Comparison of ENCODE assay signal across 15 cellular contexts in the genomic region with DNA sequence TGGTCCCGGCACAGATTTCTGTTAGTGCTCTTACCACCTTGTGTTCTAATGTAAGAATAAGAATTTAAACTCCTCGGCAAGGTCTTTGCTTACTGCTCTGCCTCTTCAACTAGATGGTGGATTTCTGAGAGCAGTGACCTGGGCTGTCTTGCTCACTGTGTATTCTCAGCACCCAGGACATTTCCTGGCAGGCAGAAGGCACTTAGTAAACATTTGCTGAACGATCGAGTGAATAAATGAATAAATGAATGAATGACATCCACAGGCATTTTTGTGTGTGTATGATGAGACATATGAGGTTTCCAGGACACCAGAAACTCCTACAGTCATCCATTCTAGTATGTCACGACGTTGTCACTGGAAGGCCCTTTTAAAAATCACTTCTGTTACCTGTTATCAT.
DNase-seq lines count a peak whose midpoint lies in the region; ATAC-seq, FAIRE-seq and TF ChIP-seq lines count a peak whose summit lies in the region.
"Had no signal": no experiment of that assay in that cellular context is flagged by ENCODE, and none has a peak within 500 bp of the region (broad histone marks: within the 10 kb centered on the region; RNA-seq: fewer than 3 reads in every experiment).

No MANE protein-coding gene starts in this region.

- H3K27me3 Mint-ChIP-seq in HFFc6 (ENCODE audit: insufficient read depth) = no peaks in the 10 kb centered on the region; the same call in 1 of the 2 replicates
- peaks cover 0 to 13% (median 9%) of the 10 kb centered on the region in 5 donors for H3K27me3 Mint-ChIP-seq in naive thymus-derived CD4-positive, alpha-beta T cell

- in situ Hi-C loops in HepG2 (cut with HindIII; ENCODE audit: extremely low pct_ligation_motif_present, low pct_unique_long_range_greater_than_20kb) = no loop called here

- H3K4me3 ChIP-seq in breast epithelium (no peak overlapping the region), HepG2 (replicated peaks in 1 of 3; ENCODE audit: insufficient read depth in 1 of 3, low read depth in 2 of 3, low read length in 3 of 3) (no peak overlapping the region), neuronal stem cell (ENCODE audit: low read length in 2 of 2) (no peak overlapping the region)
- no peak overlapping the region for H3K4me3 ChIP-seq in naive thymus-derived CD4-positive, alpha-beta T cell (ENCODE audit: low read length)
- H3K4me3 ChIP-seq: BLaER1 treated with 17β-estradiol and CSF1 and Interleukin-3, amounts not matched to agents 10 nM and 100 nM; colonic mucosa had no signal

- no peaks in the 10 kb centered on the region for H3K79me2 ChIP-seq in HepG2 (ENCODE audit: insufficient read depth, low read length)

- H3K23ac ChIP-seq in neuronal stem cell (ENCODE audit: low read depth, low read length, poor library complexity) = no peak overlapping the region

- no peak overlapping the region for H3K9ac ChIP-seq in HepG2 (ENCODE audit: insufficient read depth, low read depth, low read length)
- H3K9ac ChIP-seq in neuronal stem cell (ENCODE audit: low read depth, low read length, poor library complexity) = no peak overlapping the region
- H3K9ac ChIP-seq: BLaER1 treated with 17β-estradiol and CSF1 and Interleukin-3, amounts not matched to agents 10 nM and 100 nM had no signal

- no peak overlapping the region for H3K18ac ChIP-seq in neuronal stem cell (ENCODE audit: low read length)

- DNase-seq in HFFc6 (no peak), breast epithelium (ENCODE audit: low spot score in 2 of 2) (peak in 1 of 2 donors; percentile 53), HepG2 (ENCODE audit: low spot score) (no peak), substantia nigra (lab: John Stamatoyannopoulos, UW) (no peak), GM10266 (ENCODE audit: extremely low spot score) (no peak), neuronal stem cell (ENCODE audit: low spot score) (no peak)
- DNase-seq in naive thymus-derived CD4-positive, alpha-beta T cell = no peak
- DNase-seq: activated CD4-positive, alpha-beta memory T cell treated with anti-CD3 and anti-CD28 coated beads, Interleukin-2, amount 10 ng/mL, durations not matched to agents 7 days and 5 days; colonic mucosa; NCI-H446 treated with DMSO at 0.1 percent for 48 hours; stimulated activated CD8-positive, alpha-beta memory T cell treated with anti-CD3 and anti-CD28 coated beads, Interleukin-4, amount 100 ng/mL, for 48 hours had no signal

- TF ChIP-seq EP300 in HepG2 (IDR thresholded peaks at IDR 0.05; ENCODE audit: low read depth in 2 of 2, low read length in 2 of 2) = no peak
- TF ChIP-seq EP300 in HepG2 (CRISPR knock-in tag; IDR thresholded peaks at IDR 0.05; ENCODE audit: borderline replicate concordance) = no peak

- no peak overlapping the region for H2BK12ac ChIP-seq in neuronal stem cell (ENCODE audit: low read length)

- no peak for FAIRE-seq in HepG2 (lab: Jason Lieb, UNC)
- FAIRE-seq: islet of Langerhans had no signal

- peak overlapping the region; percentile 85 to 92 for H3K27ac ChIP-seq in breast epithelium
- no peak overlapping the region for H3K27ac ChIP-seq in HepG2 (ENCODE audit: extremely low read length, insufficient read depth, low read length)
- peak overlapping the region; percentile 97 for H3K27ac ChIP-seq in substantia nigra (ENCODE audit: low read depth, low read length, poor library complexity, severe bottlenecking)
- H3K27ac ChIP-seq in naive thymus-derived CD4-positive, alpha-beta T cell (ENCODE audit: low read depth, low read length) = no peak overlapping the region
- H3K27ac ChIP-seq in neuronal stem cell (replicated peaks; ENCODE audit: low read length) = no peak overlapping the region
- H3K27ac ChIP-seq: BLaER1 treated with 17β-estradiol and CSF1 and Interleukin-3, amounts not matched to agents 10 nM and 100 nM; colonic mucosa had no signal

- H3K27me3 ChIP-seq in breast epithelium (no peaks in the 10 kb centered on the region), HepG2 (ENCODE audit: control insufficient read depth in 1 of 2, insufficient read depth in 2 of 2, low read length in 2 of 2) (peaks cover 0 to 30% of the 10 kb centered on the region in 2 experiments; a peak in 2 of 5 replicates), neuronal stem cell (ENCODE audit: control insufficient read depth in 3 of 3, insufficient read depth in 3 of 3, low read depth in 1 of 3, low read length in 3 of 3) (peaks cover 0 to 3% (median 0%) of the 10 kb centered on the region in 3 experiments)
- H3K27me3 ChIP-seq in naive thymus-derived CD4-positive, alpha-beta T cell (ENCODE audit: control insufficient read depth in 2 of 2, insufficient read depth in 2 of 2, low read length in 2 of 2) = no peaks in the 10 kb centered on the region
- H3K27me3 ChIP-seq: BLaER1 treated with 17β-estradiol and CSF1 and Interleukin-3, amounts not matched to agents 10 nM and 100 nM; colonic mucosa had no signal

- CTCF ChIA-PET in HepG2 (lab: Yijun Ruan, JAX; ENCODE audit: low intra/inter-chr PET ratio, low total read pairs) = no interaction called here
- CTCF ChIA-PET in naive thymus-derived CD4-positive, alpha-beta T cell (lab: Charles Lee) = no interaction called here

- H3K9me3 ChIP-seq in breast epithelium = no peaks in the 10 kb centered on the region
- H3K9me3 ChIP-seq in HepG2 (ENCODE audit: low read length) = no peaks in the 10 kb centered on the region
- H3K9me3 ChIP-seq in naive thymus-derived CD4-positive, alpha-beta T cell (ENCODE audit: control insufficient read depth in 2 of 3, low read length in 3 of 3) = no peaks in the 10 kb centered on the region
- no peaks in the 10 kb centered on the region for H3K9me3 ChIP-seq in neuronal stem cell (replicated peaks in 1 of 2; ENCODE audit: control insufficient read depth in 2 of 2, insufficient read depth in 1 of 2, low read depth in 1 of 2, low read length in 2 of 2)
- H3K9me3 ChIP-seq: colonic mucosa had no signal

- no TSS peak for BruUV-seq in HepG2 (replicated peaks; lab: Mats Ljungman, UMichigan)

- H3K36me3 ChIP-seq in breast epithelium (no peaks in the 10 kb centered on the region), HepG2 (replicated peaks in 1 of 2; ENCODE audit: control insufficient read depth in 1 of 2, insufficient read depth in 2 of 2, low read length in 2 of 2) (no peaks in the 10 kb centered on the region), neuronal stem cell (replicated peaks in 1 of 2; ENCODE audit: control insufficient read depth in 2 of 2, insufficient read depth in 2 of 2, low read length in 2 of 2) (no peaks in the 10 kb centered on the region)
- H3K36me3 ChIP-seq in naive thymus-derived CD4-positive, alpha-beta T cell (ENCODE audit: control insufficient read depth in 2 of 3, insufficient read depth in 3 of 3, low read length in 3 of 3) = no peaks in the 10 kb centered on the region
- H3K36me3 ChIP-seq: colonic mucosa had no signal

- H2BK15ac ChIP-seq in neuronal stem cell (ENCODE audit: low read length) = no peak overlapping the region

- no peak overlapping the region for H3K14ac ChIP-seq in neuronal stem cell (ENCODE audit: low read length)

- peaks cover 65% of the 10 kb centered on the region for H3K4me1 Mint-ChIP-seq in HFFc6 (ENCODE audit: low read depth)
- H3K4me1 Mint-ChIP-seq in naive thymus-derived CD4-positive, alpha-beta T cell = no peaks in the 10 kb centered on the region
- H3K4me1 Mint-ChIP-seq: activated CD4-positive, alpha-beta memory T cell treated with anti-CD3 and anti-CD28 coated beads, Interleukin-2, amount 10 ng/mL, durations not matched to agents 7 days and 5 days had no signal

- H3K4me2 ChIP-seq in HepG2 (ENCODE audit: low read depth, low read length) = peak overlapping the region; percentile 19; the same call in 1 of the 2 replicates
- no peak overlapping the region for H3K4me2 ChIP-seq in neuronal stem cell (ENCODE audit: insufficient read depth, low read length, poor library complexity, severe bottlenecking)
- H3K4me2 ChIP-seq: BLaER1 treated with 17β-estradiol and CSF1 and Interleukin-3, amounts not matched to agents 10 nM and 100 nM had no signal

- no peak overlapping the region for H2AFZ ChIP-seq in HepG2 (ENCODE audit: low read length)
- H2AFZ ChIP-seq in neuronal stem cell (ENCODE audit: low read length) = no peak overlapping the region

- H2AK5ac ChIP-seq in neuronal stem cell (ENCODE audit: low read depth, low read length) = no peak overlapping the region

- peak overlapping the region; percentile 76 for H3K4me3 Mint-ChIP-seq in HFFc6
- no peak overlapping the region for H3K4me3 Mint-ChIP-seq in naive thymus-derived CD4-positive, alpha-beta T cell
- H3K4me3 Mint-ChIP-seq: activated CD4-positive, alpha-beta memory T cell treated with anti-CD3 and anti-CD28 coated beads, Interleukin-2, amount 10 ng/mL, durations not matched to agents 7 days and 5 days; nephron had no signal

- POLR2A ChIA-PET in HepG2 (lab: Yijun Ruan, JAX) = no interaction called here
- POLR2A ChIA-PET in naive thymus-derived CD4-positive, alpha-beta T cell (lab: Charles Lee) = no interaction called here

- 2% methylated on average over 6 of the region's 6 CpGs for WGBS in HepG2 (ENCODE audit: low lambda C conversion rate)
- WGBS in neuronal stem cell (ENCODE audit: extremely low coverage in 2 of 2, insufficient read length in 2 of 2, insufficient replicate concordance in 1 of 2), 2 donors = no CpG with 5 or more reads among the region's 6 CpGs

- TF ChIP-seq RAD21 in HepG2 (CRISPR knock-in tag; IDR thresholded peaks at IDR 0.05) = no peak

- H2BK5ac ChIP-seq in neuronal stem cell (ENCODE audit: low read length) = no peak overlapping the region

- no peak overlapping the region for H2BK120ac ChIP-seq in neuronal stem cell (ENCODE audit: low read depth, low read length)

- no peaks in the 10 kb centered on the region for H3K36me3 Mint-ChIP-seq in HFFc6 (ENCODE audit: low read depth)
- no peaks in the 10 kb centered on the region for H3K36me3 Mint-ChIP-seq in naive thymus-derived CD4-positive, alpha-beta T cell

- no peak overlapping the region for H3K4ac ChIP-seq in neuronal stem cell (ENCODE audit: low read length)

- TF ChIP-seq CTCF in HFFc6 (IDR thresholded peaks at IDR 0.05) (no peak), breast epithelium (IDR thresholded peaks at IDR 0.05) (no peak), HepG2 (CRISPR knock-in tag; IDR thresholded peaks at IDR 0.05) (no peak), GM10266 (IDR thresholded peaks at IDR 0.05; ENCODE audit: control insufficient read depth, insufficient read depth, low read depth, missing control alignments) (no peak)

- TF ChIP-seq POLR2A in breast epithelium (IDR thresholded peaks at IDR 0.05) = no peak
- TF ChIP-seq POLR2A in HepG2 (IDR thresholded peaks at IDR 0.05; ENCODE audit: insufficient read depth in 1 of 2, low read depth in 2 of 2, low read length in 2 of 2) = no peak

- no peaks in the 10 kb centered on the region for H4K20me1 ChIP-seq in HepG2 (ENCODE audit: insufficient read depth, low read length)
- H4K20me1 ChIP-seq: BLaER1 treated with 17β-estradiol and CSF1 and Interleukin-3, amounts not matched to agents 10 nM and 100 nM had no signal

- H3K4me1 ChIP-seq in breast epithelium (peaks cover 6 to 14% of the 10 kb centered on the region in 2 donors), HepG2 (ENCODE audit: insufficient read depth, low read length) (peaks cover 28% of the 10 kb centered on the region), neuronal stem cell (ENCODE audit: control insufficient read depth in 2 of 2, insufficient read depth in 1 of 2, low read depth in 1 of 2, low read length in 2 of 2) (peaks cover 0 to 5% of the 10 kb centered on the region in 2 donors)
- no peaks in the 10 kb centered on the region for H3K4me1 ChIP-seq in naive thymus-derived CD4-positive, alpha-beta T cell (ENCODE audit: control insufficient read depth in 2 of 2, insufficient read depth in 2 of 2, low read length in 2 of 2)
- H3K4me1 ChIP-seq: colonic mucosa had no signal

- H3K9me3 Mint-ChIP-seq in HFFc6 = no peaks in the 10 kb centered on the region
- H3K9me3 Mint-ChIP-seq in naive thymus-derived CD4-positive, alpha-beta T cell = peaks cover 0 to 7% (median 0%) of the 10 kb centered on the region in 11 donors
- H3K9me3 Mint-ChIP-seq: activated CD4-positive, alpha-beta memory T cell treated with anti-CD3 and anti-CD28 coated beads, Interleukin-2, amount 10 ng/mL, durations not matched to agents 7 days and 5 days had no signal

- no peaks in the 10 kb centered on the region for H3K79me1 ChIP-seq in neuronal stem cell (ENCODE audit: low read depth, low read length)

- intact Hi-C loops in breast epithelium (cut with DNase I; ENCODE audit: low total_unique reads) (no loop called here), HepG2 (cut with micrococcal nuclease; ENCODE audit: unreplicated experiment) (no loop called here)
- intact Hi-C loops in naive thymus-derived CD4-positive, alpha-beta T cell (cut with micrococcal nuclease) = no loop called here

- H3K27ac Mint-ChIP-seq in HFFc6 = peak overlapping the region; percentile 95
- H3K27ac Mint-ChIP-seq in naive thymus-derived CD4-positive, alpha-beta T cell = no peak overlapping the region
- H3K27ac Mint-ChIP-seq: activated CD4-positive, alpha-beta memory T cell treated with anti-CD3 and anti-CD28 coated beads, Interleukin-2, amount 10 ng/mL, durations not matched to agents 7 days and 5 days had no signal

- H4K91ac ChIP-seq in neuronal stem cell (ENCODE audit: low read depth, low read length, poor library complexity) = no peak overlapping the region

- ATAC-seq in HepG2 (no peak), GM19023 (IDR thresholded peaks at IDR 0.05; ENCODE audit: unreplicated experiment) (no peak)
- ATAC-seq in naive thymus-derived CD4-positive, alpha-beta T cell = no peak

- no peak overlapping the region for H4K8ac ChIP-seq in neuronal stem cell (ENCODE audit: low read depth, low read length)

Comparison
In these comparisons a context has a peak if more than half of its experiments do, and no peak if none do; other contexts are left out.
1. H3K27ac ChIP-seq: peak in breast epithelium (2 of 2) and substantia nigra (single experiment); none in HepG2 (single experiment), naive thymus-derived CD4-positive, alpha-beta T cell (single experiment) and neuronal stem cell (single experiment).